ENCODE assay signal across 14 cellular contexts in genomic region chr17:48598727-48599126, GRCh38. TPM values are rescaled to one million over a fixed set of nuclear protein-coding genes. Genes with fewer than 3 reads are reported as not detected.
DNase-seq lines count a peak whose midpoint lies in the region; ATAC-seq and TF ChIP-seq lines count a peak whose summit lies in the region.
"Had no signal": no experiment of that assay in that cellular context is flagged by ENCODE, and none has a peak within 500 bp of the region (broad histone marks: within the 10 kb centered on the region; RNA-seq: fewer than 3 reads in every experiment).

No MANE protein-coding gene starts in this region.

- WGBS in transverse colon (ENCODE audit: low coverage in 1 of 2), 2 donors, result 35% methylated on average over 7 of the region's 7 CpGs; no CpG with 5 or more reads in 1 of the 2 donors

- no peak for TF ChIP-seq POLR2A in transverse colon (IDR thresholded peaks at IDR 0.05)

- H3K36me3 Mint-ChIP-seq in activated naive CD4-positive, alpha-beta T cell treated with anti-CD3 and anti-CD28 coated beads, Interleukin-2, amount 10 ng/mL, durations not matched to agents 7 days and 5 days, result no peaks in the 10 kb centered on the region
- H3K36me3 Mint-ChIP-seq in activated naive CD4-positive, alpha-beta T cell treated with anti-CD3 and anti-CD28 coated beads, Interleukin-2, amount 50 U/mL, for 72 hours, result peaks cover 0 to 4% of the 10 kb centered on the region in 2 donors
- H3K36me3 Mint-ChIP-seq in activated T-helper 1 cell treated with anti-CD3 and anti-CD28 coated beads, Interleukin-12 subunit alpha, Interleukin-12 subunit beta, Interleukin-2, Interleukin-4 antibody, amounts not matched to agents 30 ng/mL and 10 ng/mL and 1 ng/mL, durations not matched to agents 14 hours and 24 hours and 36 hours (ENCODE audit: low read depth), result peaks cover 2% of the 10 kb centered on the region
- H3K36me3 Mint-ChIP-seq in activated CD4-positive, alpha-beta memory T cell treated with anti-CD3 and anti-CD28 coated beads, Interleukin-2, amount 10 ng/mL, durations not matched to agents 7 days and 5 days (ENCODE audit: low read depth), result no peaks in the 10 kb centered on the region
- H3K36me3 Mint-ChIP-seq: activated CD8-positive, alpha-beta memory T cell treated with anti-CD3 and anti-CD28 coated beads, Interleukin-2, amount 10 ng/mL, durations not matched to agents 7 days and 5 days had no signal

- TF ChIP-seq EP300 in transverse colon (IDR thresholded peaks at IDR 0.05; ENCODE audit: low read depth), result no peak

- intact Hi-C loops in activated T-helper 1 cell treated with anti-CD3 and anti-CD28 coated beads, Interleukin-12 subunit alpha, Interleukin-12 subunit beta, Interleukin-2, Interleukin-4 antibody, amounts not matched to agents 30 ng/mL and 10 ng/mL and 1 ng/mL, durations not matched to agents 14 hours and 24 hours and 36 hours (cut with micrococcal nuclease), result loop anchor here (10.0 kb wide), 1 partner anchor 464 kb away; no protein-coding TSS in a partner anchor
- intact Hi-C loops in transverse colon (cut with DNase I; ENCODE audit: low total_unique reads), result loop anchor here (5.0 kb wide), 1 partner anchor 246 kb away; no protein-coding TSS in a partner anchor

- POLR2A ChIA-PET in activated CD4-positive, alpha-beta memory T cell treated with anti-CD3 and anti-CD28 coated beads, Interleukin-2, amount 10 ng/mL, durations not matched to agents 7 days and 5 days (lab: Charles Lee), result no interaction called here

- peak overlapping the region; percentile 89 to 95 (median 92) for H3K27ac ChIP-seq in transverse colon

- no peaks in the 10 kb centered on the region for H3K9me3 ChIP-seq in transverse colon

- peaks cover 0 to 5% (median 0%) of the 10 kb centered on the region in 4 donors for H3K36me3 ChIP-seq in transverse colon

- H3K27me3 Mint-ChIP-seq in activated naive CD4-positive, alpha-beta T cell treated with anti-CD3 and anti-CD28 coated beads, Interleukin-2, amount 10 ng/mL, durations not matched to agents 7 days and 5 days, result peaks cover 100% of the 10 kb centered on the region
- peaks cover 86% of the 10 kb centered on the region for H3K27me3 Mint-ChIP-seq in activated T-helper 1 cell treated with anti-CD3 and anti-CD28 coated beads, Interleukin-12 subunit alpha, Interleukin-12 subunit beta, Interleukin-2, Interleukin-4 antibody, amounts not matched to agents 30 ng/mL and 10 ng/mL and 1 ng/mL, durations not matched to agents 14 hours and 24 hours and 36 hours (ENCODE audit: insufficient read depth)
- H3K27me3 Mint-ChIP-seq in activated CD4-positive, alpha-beta memory T cell treated with anti-CD3 and anti-CD28 coated beads, Interleukin-2, amount 10 ng/mL, durations not matched to agents 7 days and 5 days, result peaks cover 92% of the 10 kb centered on the region

- peak overlapping the region; percentile 70 for H3K4me3 Mint-ChIP-seq in activated naive CD4-positive, alpha-beta T cell treated with anti-CD3 and anti-CD28 coated beads, Interleukin-2, amount 10 ng/mL, durations not matched to agents 7 days and 5 days
- peak overlapping the region; percentile 77 for H3K4me3 Mint-ChIP-seq in activated T-helper 1 cell treated with anti-CD3 and anti-CD28 coated beads, Interleukin-12 subunit alpha, Interleukin-12 subunit beta, Interleukin-2, Interleukin-4 antibody, amounts not matched to agents 30 ng/mL and 10 ng/mL and 1 ng/mL, durations not matched to agents 14 hours and 24 hours and 36 hours
- H3K4me3 Mint-ChIP-seq in activated CD4-positive, alpha-beta memory T cell treated with anti-CD3 and anti-CD28 coated beads, Interleukin-2, amount 10 ng/mL, durations not matched to agents 7 days and 5 days, result no peak overlapping the region

- H3K27me3 ChIP-seq in transverse colon, result peaks cover 11% of the 10 kb centered on the region

- H3K4me1 Mint-ChIP-seq in activated naive CD4-positive, alpha-beta T cell treated with anti-CD3 and anti-CD28 coated beads, Interleukin-2, amount 10 ng/mL, durations not matched to agents 7 days and 5 days, result peaks cover 45% of the 10 kb centered on the region
- H3K4me1 Mint-ChIP-seq in activated T-helper 1 cell treated with anti-CD3 and anti-CD28 coated beads, Interleukin-12 subunit alpha, Interleukin-12 subunit beta, Interleukin-2, Interleukin-4 antibody, amounts not matched to agents 30 ng/mL and 10 ng/mL and 1 ng/mL, durations not matched to agents 14 hours and 24 hours and 36 hours (ENCODE audit: low read depth), result peaks cover 37% of the 10 kb centered on the region
- H3K4me1 Mint-ChIP-seq in activated CD4-positive, alpha-beta memory T cell treated with anti-CD3 and anti-CD28 coated beads, Interleukin-2, amount 10 ng/mL, durations not matched to agents 7 days and 5 days, result peaks cover 59% of the 10 kb centered on the region

- H3K9me3 Mint-ChIP-seq in activated naive CD4-positive, alpha-beta T cell treated with anti-CD3 and anti-CD28 coated beads, Interleukin-2, amount 10 ng/mL, durations not matched to agents 7 days and 5 days, result no peaks in the 10 kb centered on the region
- no peaks in the 10 kb centered on the region for H3K9me3 Mint-ChIP-seq in activated naive CD4-positive, alpha-beta T cell treated with anti-CD3 and anti-CD28 coated beads, Interleukin-2, amount 50 U/mL, for 72 hours
- no peaks in the 10 kb centered on the region for H3K9me3 Mint-ChIP-seq in activated T-helper 1 cell treated with anti-CD3 and anti-CD28 coated beads, Interleukin-12 subunit alpha, Interleukin-12 subunit beta, Interleukin-2, Interleukin-4 antibody, amounts not matched to agents 30 ng/mL and 10 ng/mL and 1 ng/mL, durations not matched to agents 14 hours and 24 hours and 36 hours
- no peaks in the 10 kb centered on the region for H3K9me3 Mint-ChIP-seq in activated CD4-positive, alpha-beta memory T cell treated with anti-CD3 and anti-CD28 coated beads, Interleukin-2, amount 10 ng/mL, durations not matched to agents 7 days and 5 days

- no peak for TF ChIP-seq CTCF in transverse colon (IDR thresholded peaks at IDR 0.05)

- in situ Hi-C loops in transverse colon (cut with MboI; ENCODE audit: low pct_ligation_motif_present in 1 of 4, low pct_unique_long_range_greater_than_20kb in 1 of 4, low sequenced_read_pairs in 3 of 4), result loop anchor here in 2 of 4 donors (10.0 kb wide), 2 partner anchors 104 to 254 kb away; no protein-coding TSS in a partner anchor

- peak overlapping the region in 1 of 4 donors; percentile 57 for H3K4me3 ChIP-seq in transverse colon

- H3K27ac Mint-ChIP-seq in activated naive CD4-positive, alpha-beta T cell treated with anti-CD3 and anti-CD28 coated beads, Interleukin-2, amount 10 ng/mL, durations not matched to agents 7 days and 5 days, result no peak overlapping the region
- H3K27ac Mint-ChIP-seq in activated naive CD4-positive, alpha-beta T cell treated with anti-CD3 and anti-CD28 coated beads, Interleukin-2, amount 50 U/mL, for 72 hours, result no peak overlapping the region
- H3K27ac Mint-ChIP-seq in activated T-helper 1 cell treated with anti-CD3 and anti-CD28 coated beads, Interleukin-12 subunit alpha, Interleukin-12 subunit beta, Interleukin-2, Interleukin-4 antibody, amounts not matched to agents 30 ng/mL and 10 ng/mL and 1 ng/mL, durations not matched to agents 14 hours and 24 hours and 36 hours, result peak overlapping the region; percentile 42
- no peak overlapping the region for H3K27ac Mint-ChIP-seq in activated CD4-positive, alpha-beta memory T cell treated with anti-CD3 and anti-CD28 coated beads, Interleukin-2, amount 10 ng/mL, durations not matched to agents 7 days and 5 days
- H3K27ac Mint-ChIP-seq: activated CD8-positive, alpha-beta memory T cell treated with anti-CD3 and anti-CD28 coated beads, Interleukin-2, amount 10 ng/mL, durations not matched to agents 7 days and 5 days had no signal

- DNase-seq in activated naive CD4-positive, alpha-beta T cell treated with anti-CD3 and anti-CD28 coated beads, Interleukin-2, amount 10 ng/mL, durations not matched to agents 7 days and 5 days, result no peak
- DNase-seq in activated naive CD4-positive, alpha-beta T cell treated with anti-CD3 and anti-CD28 coated beads, Interleukin-2, amount 50 U/mL, for 72 hours (ENCODE audit: low spot score in 2 of 2), result no peak
- no peak for DNase-seq in activated T-helper 1 cell treated with anti-CD3 and anti-CD28 coated beads, Interleukin-12 subunit alpha, Interleukin-12 subunit beta, Interleukin-2, Interleukin-4 antibody, amounts not matched to agents 30 ng/mL and 10 ng/mL and 1 ng/mL, durations not matched to agents 14 hours and 24 hours and 36 hours (ENCODE audit: low spot score)
- DNase-seq in left kidney (ENCODE audit: low read depth, low spot score), result peak; percentile 76
- no peak for DNase-seq in transverse colon
- no peak for DNase-seq in activated CD4-positive, alpha-beta memory T cell treated with anti-CD3 and anti-CD28 coated beads, Interleukin-2, amount 10 ng/mL, durations not matched to agents 7 days and 5 days
- DNase-seq in KG1 (lab: John Stamatoyannopoulos, UW), result no peak
- DNase-seq in NCI-H1092 treated with DMSO at 0.1 percent for 48 hours (lab: John Stamatoyannopoulos, UW), result no peak
- DNase-seq: activated CD8-positive, alpha-beta memory T cell treated with anti-CD3 and anti-CD28 coated beads, Interleukin-2, amount 10 ng/mL, durations not matched to agents 7 days and 5 days; EL; NCI-H2107; small intestine had no signal

- H3K4me1 ChIP-seq in transverse colon, result peaks cover 15 to 82% (median 59%) of the 10 kb centered on the region in 4 donors

- CTCF ChIA-PET in activated naive CD4-positive, alpha-beta T cell treated with anti-CD3 and anti-CD28 coated beads, Interleukin-2, amount 10 ng/mL, durations not matched to agents 7 days and 5 days (lab: Charles Lee), result interaction anchor here (1.0 to 1.1 kb wide), 3 partner anchors 11 to 519 kb away, joined by 3 to 5 read pairs (median 3); no protein-coding TSS in a partner anchor
- CTCF ChIA-PET in activated CD4-positive, alpha-beta memory T cell treated with anti-CD3 and anti-CD28 coated beads, Interleukin-2, amount 10 ng/mL, durations not matched to agents 7 days and 5 days (lab: Charles Lee), result interaction anchor here (1.4 to 1.5 kb wide), 2 partner anchors 14 to 20 kb away, joined by 4 read pairs; no protein-coding TSS in a partner anchor

- no peak for ATAC-seq in activated naive CD4-positive, alpha-beta T cell treated with anti-CD3 and anti-CD28 coated beads, Interleukin-2, amount 50 U/mL, for 72 hours
- ATAC-seq: HCT116 had no signal

RNA-seq across cellular contexts. Expression of gene HOXB5, which starts 5.1 kb away (rescaled TPM):
- not detected for total RNA-seq in activated naive CD4-positive, alpha-beta T cell treated with anti-CD3 and anti-CD28 coated beads, Interleukin-2, amount 50 U/mL, for 72 hours
- 0.10 TPM in 1 of 2 replicates, not detected in the other for total RNA-seq in activated T-helper 1 cell treated with anti-CD3 and anti-CD28 coated beads, Interleukin-12 subunit alpha, Interleukin-12 subunit beta, Interleukin-2, Interleukin-4 antibody, amounts not matched to agents 30 ng/mL and 10 ng/mL and 1 ng/mL, durations not matched to agents 14 hours and 24 hours and 36 hours
- total RNA-seq in transverse colon, result 10 to 100 TPM; 10.5 to 35.4 (median 18.7) TPM
- total RNA-seq in activated CD4-positive, alpha-beta memory T cell treated with anti-CD3 and anti-CD28 coated beads, Interleukin-2, amount 10 ng/mL, durations not matched to agents 7 days and 5 days, result under 1 TPM in 1 of 2 experiments, not detected in 1; 0.20 TPM
- total RNA-seq: bronchial epithelial cell had no signal

RNA-seq across cellular contexts. Expression of gene HOXB6, which starts 6.1 kb away (rescaled TPM):
- total RNA-seq in activated naive CD4-positive, alpha-beta T cell treated with anti-CD3 and anti-CD28 coated beads, Interleukin-2, amount 50 U/mL, for 72 hours, result under 1 TPM in 1 of 2 donors, not detected in 1; 0.16 TPM
- total RNA-seq in activated T-helper 1 cell treated with anti-CD3 and anti-CD28 coated beads, Interleukin-12 subunit alpha, Interleukin-12 subunit beta, Interleukin-2, Interleukin-4 antibody, amounts not matched to agents 30 ng/mL and 10 ng/mL and 1 ng/mL, durations not matched to agents 14 hours and 24 hours and 36 hours, result 0.71 and 0.99 TPM in 2 replicates
- 10 to 100 TPM; 42.7 to 78.4 (median 62.5) TPM for total RNA-seq in transverse colon
- under 1 TPM; 0.60 to 0.68 TPM for total RNA-seq in activated CD4-positive, alpha-beta memory T cell treated with anti-CD3 and anti-CD28 coated beads, Interleukin-2, amount 10 ng/mL, durations not matched to agents 7 days and 5 days
- total RNA-seq: bronchial epithelial cell had no signal

RNA-seq across cellular contexts. Expression of gene HOXB3, which starts 8.7 kb away (rescaled TPM):
- total RNA-seq in activated naive CD4-positive, alpha-beta T cell treated with anti-CD3 and anti-CD28 coated beads, Interleukin-2, amount 50 U/mL, for 72 hours, result 1 to 10 TPM; 1.6 to 3.1 TPM
- 2.5 and 2.8 TPM in 2 replicates for total RNA-seq in activated T-helper 1 cell treated with anti-CD3 and anti-CD28 coated beads, Interleukin-12 subunit alpha, Interleukin-12 subunit beta, Interleukin-2, Interleukin-4 antibody, amounts not matched to agents 30 ng/mL and 10 ng/mL and 1 ng/mL, durations not matched to agents 14 hours and 24 hours and 36 hours
- total RNA-seq in transverse colon, result 10 to 100 TPM; 25.7 to 57.1 (median 34.9) TPM
- total RNA-seq in activated CD4-positive, alpha-beta memory T cell treated with anti-CD3 and anti-CD28 coated beads, Interleukin-2, amount 10 ng/mL, durations not matched to agents 7 days and 5 days, result 10 to 100 TPM; 10.8 to 12.1 TPM
- total RNA-seq: bronchial epithelial cell had no signal

RNA-seq across cellular contexts. Expression of gene HOXB7, which starts 12.1 kb away (rescaled TPM):
- 1 to 10 TPM in 1 of 2 donors, not detected in 1; 1.1 TPM for total RNA-seq in activated naive CD4-positive, alpha-beta T cell treated with anti-CD3 and anti-CD28 coated beads, Interleukin-2, amount 50 U/mL, for 72 hours
- total RNA-seq in activated T-helper 1 cell treated with anti-CD3 and anti-CD28 coated beads, Interleukin-12 subunit alpha, Interleukin-12 subunit beta, Interleukin-2, Interleukin-4 antibody, amounts not matched to agents 30 ng/mL and 10 ng/mL and 1 ng/mL, durations not matched to agents 14 hours and 24 hours and 36 hours, result 0.49 and 0.51 TPM in 2 replicates
- 10 to 100 TPM in 3 of 4 donors, not detected in 1; 11.2 to 20.9 (median 16.7) TPM for total RNA-seq in transverse colon
- total RNA-seq in activated CD4-positive, alpha-beta memory T cell treated with anti-CD3 and anti-CD28 coated beads, Interleukin-2, amount 10 ng/mL, durations not matched to agents 7 days and 5 days, result 1 to 10 TPM; 1.6 to 1.7 TPM
- total RNA-seq: bronchial epithelial cell had no signal

RNA-seq across cellular contexts. Expression of gene HOXB8, which starts 16.4 kb away (rescaled TPM):
- not detected for total RNA-seq in activated naive CD4-positive, alpha-beta T cell treated with anti-CD3 and anti-CD28 coated beads, Interleukin-2, amount 50 U/mL, for 72 hours
- not detected in 2 replicates for total RNA-seq in activated T-helper 1 cell treated with anti-CD3 and anti-CD28 coated beads, Interleukin-12 subunit alpha, Interleukin-12 subunit beta, Interleukin-2, Interleukin-4 antibody, amounts not matched to agents 30 ng/mL and 10 ng/mL and 1 ng/mL, durations not matched to agents 14 hours and 24 hours and 36 hours
- 10 to 100 TPM in 2 of 4 donors, 1 to 10 TPM in 2; 1.8 to 21.3 (median 8.9) TPM for total RNA-seq in transverse colon
- not detected for total RNA-seq in activated CD4-positive, alpha-beta memory T cell treated with anti-CD3 and anti-CD28 coated beads, Interleukin-2, amount 10 ng/mL, durations not matched to agents 7 days and 5 days
- total RNA-seq: bronchial epithelial cell had no signal

Comparison
In these comparisons a context has a peak if more than half of its experiments do, and no peak if none do; other contexts are left out.
1. RNA of gene HOXB5, which starts 5.1 kb away (total RNA-seq): 10.5 to 35.4 TPM in transverse colon; 0.20 TPM in activated CD4-positive, alpha-beta memory T cell treated with anti-CD3 and anti-CD28 coated beads, Interleukin-2, amount 10 ng/mL, durations not matched to agents 7 days and 5 days, not detected in activated naive CD4-positive, alpha-beta T cell treated with anti-CD3 and anti-CD28 coated beads, Interleukin-2, amount 50 U/mL, for 72 hours and 0.10 TPM in activated T-helper 1 cell treated with anti-CD3 and anti-CD28 coated beads, Interleukin-12 subunit alpha, Interleukin-12 subunit beta, Interleukin-2, Interleukin-4 antibody, amounts not matched to agents 30 ng/mL and 10 ng/mL and 1 ng/mL, durations not matched to agents 14 hours and 24 hours and 36 hours; every median in the first group is over 4 times any median in the second.
2. RNA of gene HOXB6, which starts 6.1 kb away (total RNA-seq): 42.7 to 78.4 TPM in transverse colon; 0.71 to 0.99 TPM in activated T-helper 1 cell treated with anti-CD3 and anti-CD28 coated beads, Interleukin-12 subunit alpha, Interleukin-12 subunit beta, Interleukin-2, Interleukin-4 antibody, amounts not matched to agents 30 ng/mL and 10 ng/mL and 1 ng/mL, durations not matched to agents 14 hours and 24 hours and 36 hours, 0.60 to 0.68 TPM in activated CD4-positive, alpha-beta memory T cell treated with anti-CD3 and anti-CD28 coated beads, Interleukin-2, amount 10 ng/mL, durations not matched to agents 7 days and 5 days and 0.16 TPM in activated naive CD4-positive, alpha-beta T cell treated with anti-CD3 and anti-CD28 coated beads, Interleukin-2, amount 50 U/mL, for 72 hours; every median in the first group is over 10 times any median in the second.